In the genomic region with DNA sequence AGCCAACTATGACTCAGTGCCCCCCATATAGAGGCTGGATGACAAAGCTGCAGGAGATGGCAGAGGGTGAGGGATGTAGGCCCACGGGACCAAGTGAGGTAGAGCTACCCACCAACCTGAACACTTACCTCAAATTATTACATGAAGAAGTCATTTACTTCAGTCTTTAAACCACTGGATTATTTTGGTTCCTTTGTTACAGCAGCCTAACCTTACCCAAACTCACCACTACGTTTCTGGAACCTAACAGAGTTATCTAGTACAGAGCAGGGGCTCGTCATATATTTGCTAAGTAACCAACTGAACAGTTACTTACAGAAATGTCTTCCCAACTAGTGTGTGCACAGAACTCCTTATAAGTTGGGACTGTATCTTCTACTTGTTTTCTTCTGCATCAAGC, we compare ENCODE assay signal across 2 cellular contexts.
TF ChIP-seq lines count a peak whose summit lies in the region.

No MANE protein-coding gene starts in this region.

TF ChIP-seq in HepG2, 621 proteins besides CTCF, POLR2A, EP300 and RAD21:
- TF ChIP-seq ZSCAN25 (CRISPR knock-in tag; IDR thresholded peaks at IDR 0.05) (no peak), ZNF12 (CRISPR knock-in tag; IDR thresholded peaks at IDR 0.05) (peak; percentile 76; the same call in 1 of the 2 replicates)

TF ChIP-seq in K562, 482 proteins besides CTCF, POLR2A, EP300 and RAD21:
- peak; percentile 88 for TF ChIP-seq ZNF12 (CRISPR knock-in tag; IDR thresholded peaks at IDR 0.05)
- no peak for TF ChIP-seq RBM34 (IDR thresholded peaks at IDR 0.05; ENCODE audit: borderline replicate concordance, insufficient read depth, low read length)
- no peak for TF ChIP-seq ZNF174 (CRISPR knock-in tag; IDR thresholded peaks at IDR 0.05)
